In genomic region chr19:58409010-58409790, GRCh38 we compare ENCODE assay signal across 8 cellular contexts. TPM values are rescaled to one million over a fixed set of nuclear protein-coding genes. Genes with fewer than 3 reads are reported as not detected.
DNase-seq lines count a peak whose midpoint lies in the region; ATAC-seq and TF ChIP-seq lines count a peak whose summit lies in the region.

No MANE protein-coding gene starts in this region.

- ATAC-seq in HG03025 (IDR thresholded peaks at IDR 0.05; ENCODE audit: low FRiP score, unreplicated experiment) (peak; percentile 4), left lobe of liver (peak; percentile 32)

- no peaks in the 10 kb centered on the region for H3K36me3 ChIP-seq in OCI-LY3 (replicated peaks; ENCODE audit: low read depth, low read length)
- no peaks in the 10 kb centered on the region for H3K36me3 ChIP-seq in breast epithelium

- peak overlapping the region; percentile 93 for H3K4me3 ChIP-seq in OCI-LY3 (ENCODE audit: low read length)
- H3K4me3 ChIP-seq in breast epithelium: peak overlapping the region; percentile 76 to 93 (median 88)

- peak overlapping the region; percentile 94 for H3K9ac ChIP-seq in OCI-LY3 (ENCODE audit: low read length)

- H3K27me3 ChIP-seq in OCI-LY3 (ENCODE audit: low read depth, low read length) (no peaks in the 10 kb centered on the region), breast epithelium (no peaks in the 10 kb centered on the region)

- peak overlapping the region; percentile 93 for H3K4me2 ChIP-seq in OCI-LY3 (ENCODE audit: low read length)

- peaks cover 26% of the 10 kb centered on the region for H3K79me2 ChIP-seq in OCI-LY3 (ENCODE audit: low read length)

- intact Hi-C loops in breast epithelium (cut with DNase I; ENCODE audit: low total_unique reads): loop anchor here (10.0 kb wide), 1 partner anchor 1304 kb away; no protein-coding TSS in a partner anchor

- H3K9me3 ChIP-seq in OCI-LY3 (ENCODE audit: insufficient read depth, low read length) (no peaks in the 10 kb centered on the region), breast epithelium (no peaks in the 10 kb centered on the region)

- TF ChIP-seq CTCF in OCI-LY3 (IDR thresholded peaks at IDR 0.05; ENCODE audit: low read depth, low read length) (no peak), breast epithelium (IDR thresholded peaks at IDR 0.05) (no peak)

- DNase-seq in NCI-H82 (lab: John Stamatoyannopoulos, UW): peak; percentile 48
- no peak for DNase-seq in NCI-H82 treated with DMSO at 0.1 percent for 48 hours (lab: John Stamatoyannopoulos, UW; ENCODE audit: unreplicated experiment)
- peak in 1 of 2 donors; percentile 52 for DNase-seq in breast epithelium (ENCODE audit: low spot score in 2 of 2)
- DNase-seq in left lobe of liver (ENCODE audit: low spot score): no peak
- peak in 6 of 49 donors; percentile 18 to 49 (median 28) for DNase-seq in substantia nigra (lab: John Stamatoyannopoulos, UW)
- no peak for DNase-seq in NCI-H2081 treated with DMSO at 0.1 percent for 48 hours (lab: John Stamatoyannopoulos, UW)

- H3K27ac ChIP-seq in OCI-LY3 (ENCODE audit: low read length): peak overlapping the region; percentile 15
- H3K27ac ChIP-seq in breast epithelium: peak overlapping the region; percentile 89 to 94
- H3K27ac ChIP-seq in substantia nigra (ENCODE audit: low read depth, low read length, poor library complexity, severe bottlenecking): peak overlapping the region; percentile 86

- H3K4me1 ChIP-seq in OCI-LY3 (ENCODE audit: low read length): peaks cover 15% of the 10 kb centered on the region
- H3K4me1 ChIP-seq in breast epithelium: peaks cover 2 to 11% of the 10 kb centered on the region in 2 donors

- H2AFZ ChIP-seq in OCI-LY3 (ENCODE audit: low read depth, low read length): peak overlapping the region; percentile 41

- TF ChIP-seq POLR2A in breast epithelium (IDR thresholded peaks at IDR 0.05): no peak

- no peaks in the 10 kb centered on the region for H4K20me1 ChIP-seq in OCI-LY3 (ENCODE audit: insufficient read depth, low read length)

RNA-seq across cellular contexts. Expression of gene ZNF584, which starts 0.8 kb away (rescaled TPM):
- 10 to 100 TPM; 13.6 to 16.1 (median 15.8) TPM for total RNA-seq in breast epithelium
- 5.8 TPM for total RNA-seq in left lobe of liver

RNA-seq across cellular contexts. Expression of gene RNF225, which starts 13.7 kb away (rescaled TPM):
- total RNA-seq in breast epithelium (1 to 10 TPM in 1 of 3 donors, not detected in 2; 2.9 TPM), left lobe of liver (not detected)

RNA-seq across cellular contexts. Expression of gene RPS5, which starts 22.1 kb away (rescaled TPM):
- total RNA-seq in breast epithelium (1,000 to 10,000 TPM; 1,794 to 2,659 (median 2,022) TPM), left lobe of liver (311 TPM)

RNA-seq across cellular contexts. Expression of gene ZNF837, which starts 28.4 kb away (rescaled TPM):
- total RNA-seq in breast epithelium (1 to 10 TPM; 1.3 to 6.6 (median 2.3) TPM), left lobe of liver (2.9 TPM)

RNA-seq across cellular contexts. Expression of gene ZNF132, which starts 30.8 kb away (rescaled TPM):
- total RNA-seq in breast epithelium: 10 to 100 TPM in 1 of 3 donors, 1 to 10 TPM in 2; 3.5 to 13.3 (median 6.2) TPM
- total RNA-seq in left lobe of liver: 1.9 TPM

Comparison
In these comparisons a context has a peak if more than half of its experiments do, and no peak if none do; other contexts are left out.
1. H3K27ac ChIP-seq: peak in every context shown above with its lines; median percentile 92 in breast epithelium; 86 in substantia nigra; 15 in OCI-LY3.